26 cellular contexts compared by ENCODE assay signal in the genomic region with DNA sequence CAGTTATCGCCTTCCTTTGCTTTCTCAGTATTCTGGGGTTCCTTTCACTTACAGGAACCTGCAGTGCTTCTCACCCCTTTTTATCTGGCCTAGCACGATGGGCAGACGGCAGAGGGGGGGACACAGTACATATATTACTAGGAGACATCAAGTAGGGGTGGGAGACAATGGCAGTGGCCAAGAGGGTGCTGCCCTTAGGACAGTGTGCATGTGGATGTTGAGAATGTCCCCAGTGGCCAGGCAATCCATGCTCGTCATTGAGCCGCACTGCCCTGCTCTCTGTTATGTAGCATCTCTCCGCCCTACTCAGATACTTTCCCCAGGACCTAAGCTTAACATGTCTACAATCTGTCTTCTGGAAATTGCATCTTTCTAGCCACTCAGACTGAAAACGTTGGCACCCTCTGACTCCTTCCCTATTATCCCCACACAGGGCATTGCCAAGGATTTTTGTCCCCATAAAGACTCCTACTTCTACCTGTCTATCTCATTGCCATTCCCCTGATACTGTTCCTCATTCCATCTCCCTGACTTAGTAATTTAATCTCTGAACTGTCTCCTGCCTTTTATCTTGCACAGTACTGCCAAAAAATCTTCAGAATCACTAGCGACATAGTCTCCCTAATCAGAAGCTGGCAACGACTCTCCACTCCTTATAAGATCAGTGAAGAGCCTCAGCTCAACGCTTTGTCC. TPM values are rescaled to one million over a fixed set of nuclear protein-coding genes. Genes with fewer than 3 reads are reported as not detected.
DNase-seq lines count a peak whose midpoint lies in the region; ATAC-seq, FAIRE-seq and TF ChIP-seq lines count a peak whose summit lies in the region.
"Had no signal": no experiment of that assay in that cellular context is flagged by ENCODE, and none has a peak within 500 bp of the region (broad histone marks: within the 10 kb centered on the region; RNA-seq: fewer than 3 reads in every experiment).

No MANE protein-coding gene starts in this region.

- no peak for TF ChIP-seq RAD21 in K562 (CRISPR knock-in tag; conservative IDR thresholded peaks at IDR 0.05 in 1 of 2, IDR thresholded peaks at IDR 0.05 in 1 of 2)

- H3K4me1 ChIP-seq in K562 (replicated peaks in 1 of 2; ENCODE audit: control insufficient read depth in 2 of 2, insufficient read depth in 2 of 2, low read length in 2 of 2) (peaks cover 0 to 20% of the 10 kb centered on the region in 2 experiments; a peak in 4 of 5 replicates), mucosa of descending colon (ENCODE audit: low read depth) (peaks cover 8% of the 10 kb centered on the region), aorta (ENCODE audit: control insufficient read depth in 1 of 2, insufficient read depth in 2 of 2, low read length in 2 of 2) (no peaks in the 10 kb centered on the region)
- H3K4me1 ChIP-seq: BE2C had no signal

- no peak overlapping the region for H2AFZ ChIP-seq in K562 (ENCODE audit: low read depth, low read length)
- H2AFZ ChIP-seq: GM23248 had no signal

- H3K4me2 ChIP-seq in K562 (ENCODE audit: insufficient read depth, low read length): no peak overlapping the region

- 0 out of 2 replicates have a peak, but pooled peaks cover 2% of the 10 kb centered on the region for H3K9me3 ChIP-seq in K562 (replicated peaks; ENCODE audit: control insufficient read depth, insufficient read depth, low read depth, low read length)
- no peaks in the 10 kb centered on the region for H3K9me3 ChIP-seq in mucosa of descending colon
- peaks cover 1% of the 10 kb centered on the region for H3K9me3 ChIP-seq in aorta (ENCODE audit: control insufficient read depth, low read length)
- H3K9me3 ChIP-seq: BE2C, Peyer's patch had no signal

- no peak overlapping the region for H3K9ac ChIP-seq in K562 (ENCODE audit: insufficient read depth in 1 of 2, low read depth in 2 of 2, low read length in 2 of 2)
- H3K9ac ChIP-seq: GM23248 had no signal

- no peaks in the 10 kb centered on the region for H3K9me3 Mint-ChIP-seq in stimulated activated naive CD8-positive, alpha-beta T cell treated with anti-CD3 and anti-CD28 coated beads, Interleukin-15, amount 100 ng/mL, for 72 hours

- H3K4me3 ChIP-seq in K562 (no peak overlapping the region), mucosa of descending colon (no peak overlapping the region), aorta (ENCODE audit: low read length in 2 of 2) (no peak overlapping the region)
- H3K4me3 ChIP-seq: GM23248, HAP-1, Peyer's patch had no signal

- TF ChIP-seq CTCF in K562 (IDR thresholded peaks at IDR 0.05 in 2 of 3, conservative IDR thresholded peaks at IDR 0.05 in 1 of 3; ENCODE audit: insufficient read depth in 2 of 3, low read depth in 1 of 3, low read length in 3 of 3): no peak
- TF ChIP-seq CTCF in mucosa of descending colon (IDR thresholded peaks at IDR 0.05): no peak

- peak; percentile 35 for ATAC-seq in stimulated activated naive CD8-positive, alpha-beta T cell treated with anti-CD3 and anti-CD28 coated beads, Interleukin-15, amount 100 ng/mL, for 72 hours
- no peak for ATAC-seq in stimulated activated naive CD8-positive, alpha-beta T cell treated with anti-CD3 and anti-CD28 coated beads, Interleukin-15, Interleukin-2, amounts not matched to agents 100 U/mL and 50 U/mL, for 24 hours
- ATAC-seq in K562: peak; percentile 66
- ATAC-seq in mucosa of descending colon: peak; percentile 52
- ATAC-seq in aorta (ENCODE audit: low FRiP score): peak; percentile 15
- ATAC-seq in HG03108 (IDR thresholded peaks at IDR 0.05; ENCODE audit: unreplicated experiment): no peak
- ATAC-seq in HG03520 (IDR thresholded peaks at IDR 0.05; ENCODE audit: unreplicated experiment): no peak
- ATAC-seq: Right ventricle myocardium inferior had no signal

- POLR2A ChIA-PET in K562 (lab: Yijun Ruan, JAX): interaction anchor here (0.6 kb wide), 1 partner anchor 23 kb away, joined by 3 read pairs; no protein-coding TSS in a partner anchor

- H3K4me3 Mint-ChIP-seq in stimulated activated naive CD8-positive, alpha-beta T cell treated with anti-CD3 and anti-CD28 coated beads, Interleukin-15, amount 100 ng/mL, for 72 hours: no peak overlapping the region

- CTCF ChIA-PET in K562 (lab: Yijun Ruan, JAX; ENCODE audit: low intra/inter-chr PET ratio): no interaction called here

- H3K27me3 Mint-ChIP-seq in stimulated activated naive CD8-positive, alpha-beta T cell treated with anti-CD3 and anti-CD28 coated beads, Interleukin-15, amount 100 ng/mL, for 72 hours: no peaks in the 10 kb centered on the region

- TF ChIP-seq POLR2A in K562 (conservative IDR thresholded peaks at IDR 0.05): no peak

- no TSS peak for BruUV-seq in K562 (replicated peaks; lab: Mats Ljungman, UMichigan)

- no peaks in the 10 kb centered on the region for H3K9me1 ChIP-seq in K562 (ENCODE audit: control insufficient read depth, insufficient read depth, low read length)

- no peak for DNase-seq in stimulated activated naive CD8-positive, alpha-beta T cell treated with anti-CD3 and anti-CD28 coated beads, Interleukin-15, amount 100 ng/mL, for 72 hours
- DNase-seq in stimulated activated naive CD8-positive, alpha-beta T cell treated with anti-CD3 and anti-CD28 coated beads, Interleukin-15, Interleukin-2, amounts not matched to agents 100 U/mL and 50 U/mL, for 24 hours: no peak
- no peak for DNase-seq in K562 (ENCODE audit: extremely low read depth in 1 of 4, low spot score in 3 of 4)
- no peak for DNase-seq in mucosa of descending colon
- DNase-seq in aorta: no peak
- DNase-seq in NOMO-1 treated with DMSO at 0.1 percent for 48 hours (lab: John Stamatoyannopoulos, UW; ENCODE audit: unreplicated experiment): no peak
- DNase-seq: BE2C; EL; GF-D8; GM23248; MV-4-11; NCI-H1105 treated with DMSO at 0.1 percent for 48 hours; NCI-H2029 treated with DMSO at 0.1 percent for 48 hours; NCI-H2171; NCI-H345; NCI-H524; NCI-H774; NK-92 treated with Interleukin-12 subunit alpha and Interleukin-12 subunit beta, amount 100 ng/mL, for 24 hours; Peyer's patch had no signal

- no peak for TF ChIP-seq EP300 in K562 (IDR thresholded peaks at IDR 0.05; ENCODE audit: low read length)

- WGBS in K562 (ENCODE audit: insufficient coverage, low coverage, missing lambda C conversion rate): 46% methylated on average over 10 of the region's 10 CpGs
- WGBS in aorta, 2 donors: 85 to 91% methylated on average over 10 of the region's 10 CpGs

- no peak overlapping the region for H3K27ac Mint-ChIP-seq in stimulated activated naive CD8-positive, alpha-beta T cell treated with anti-CD3 and anti-CD28 coated beads, Interleukin-15, amount 100 ng/mL, for 72 hours

- H3K4me1 Mint-ChIP-seq in stimulated activated naive CD8-positive, alpha-beta T cell treated with anti-CD3 and anti-CD28 coated beads, Interleukin-15, amount 100 ng/mL, for 72 hours: no peaks in the 10 kb centered on the region

- FAIRE-seq in K562 (lab: Jason Lieb, UNC): no peak

- H3K36me3 ChIP-seq in K562 (ENCODE audit: control insufficient read depth, insufficient read depth, low read length): peaks cover 9% of the 10 kb centered on the region; the same call in 2 of the 3 replicates
- H3K36me3 ChIP-seq in mucosa of descending colon (ENCODE audit: low read depth): no peaks in the 10 kb centered on the region
- no peaks in the 10 kb centered on the region for H3K36me3 ChIP-seq in aorta (ENCODE audit: control insufficient read depth in 1 of 2, insufficient read depth in 2 of 2, low read length in 1 of 2)
- H3K36me3 ChIP-seq: BE2C, Peyer's patch had no signal

- peaks cover 73% of the 10 kb centered on the region for H3K79me2 ChIP-seq in K562 (ENCODE audit: control insufficient read depth, insufficient read depth, low read length)

- H3K27ac ChIP-seq in K562 (ENCODE audit: extremely low read depth, low read depth, low read length) (no peak overlapping the region), aorta (ENCODE audit: low read depth in 1 of 2, low read length in 2 of 2) (no peak overlapping the region)
- H3K27ac ChIP-seq: GM23248 had no signal

- H3K27me3 ChIP-seq in K562 (ENCODE audit: control insufficient read depth in 2 of 2, insufficient read depth in 2 of 2, low read length in 2 of 2): no peaks in the 10 kb centered on the region
- peaks cover 0 to 1% of the 10 kb centered on the region in 2 donors for H3K27me3 ChIP-seq in aorta (ENCODE audit: control insufficient read depth in 1 of 2, insufficient read depth in 2 of 2, low read length in 1 of 2)
- H3K27me3 ChIP-seq: Peyer's patch had no signal

- intact Hi-C loops in K562 (cut with micrococcal nuclease): loop anchor here (5.0 kb wide), 1 partner anchor 82 kb away; no protein-coding TSS in a partner anchor
- intact Hi-C loops in mucosa of descending colon (cut with DNase I, micrococcal nuclease): no loop called here
- intact Hi-C loops in aorta (cut with DNase I): no loop called here

- H4K20me1 ChIP-seq in K562 (replicated peaks; ENCODE audit: control insufficient read depth, insufficient read depth, low read length): no peaks in the 10 kb centered on the region; the same call in 1 of the 2 replicates

- in situ Hi-C loops in K562 (cut with MboI): no loop called here

RNA-seq across cellular contexts. Expression of a gene that starts 6.6 kb away (rescaled TPM):
- total RNA-seq in K562 (2011; cell fraction: chromatin; rRNA removed; ENCODE audit: low replicate concordance): 29.6 and 74.2 TPM in 2 replicates
- 42.2 and 54.3 TPM in 2 replicates for total RNA-seq in K562 (2011; cell fraction: nucleolus; rRNA removed)
- total RNA-seq in K562 (2011; cell fraction: nucleoplasm; rRNA removed): 74.9 and 105 TPM in 2 replicates
- total RNA-seq in K562 (2014; rRNA removed) (22.2 and 26.5 TPM in 2 replicates), K562 (2014; rRNA removed; fragmentation: Illumina TruSeq; extraction: Trizol) (50.1 and 53.9 TPM in 2 replicates), K562 (2015; rRNA removed; fragmentation: Illumina TruSeq; extraction: Trizol) (39.2 and 43.0 TPM in 2 replicates), K562 (2021) (41.3 and 43.0 TPM in 2 replicates), mucosa of descending colon (100 to 1,000 TPM; 131 to 341 (median 305) TPM), aorta (1 to 10 TPM; 4.3 to 4.7 TPM)
- polyA plus RNA-seq in K562 (2011; rRNA removed) (67.9 and 68.6 TPM in 2 replicates), K562 (2014; fragmentation: Illumina TruSeq; extraction: Trizol) (57.9 and 65.7 TPM in 2 replicates), K562 (2014; fragmentation: Nextera tagmentation; extraction: Ambion mirVana) (10 to 100 TPM; 16.9 to 22.6 TPM), K562 (2014; rRNA removed) (34.1 and 40.8 TPM in 2 replicates), aorta (1 to 10 TPM in 1 of 2 donors, under 1 TPM in 1; 0.10 to 3.3 TPM)
- 24.1 and 46.3 TPM in 2 replicates for polyA plus RNA-seq in K562 (2011; cell fraction: cytosol; rRNA removed)
- polyA plus RNA-seq in K562 (2011; cell fraction: nucleus; rRNA removed): 8.7 and 14.5 TPM in 2 replicates
- 38.2 and 52.0 TPM in 2 replicates for polyA plus RNA-seq in K562 (2012)
- polyA minus RNA-seq in K562 (2011; rRNA and poly(A)+ RNA removed): 77.8 and 96.7 TPM in 2 replicates
- polyA minus RNA-seq in K562 (2011; cell fraction: cytosol; rRNA and poly(A)+ RNA removed): 33.7 and 40.5 TPM in 2 replicates
- 6.6 and 18.2 TPM in 2 replicates for polyA minus RNA-seq in K562 (2011; cell fraction: nucleus; rRNA and poly(A)+ RNA removed)
- total RNA-seq: A673 had no signal
- polyA plus RNA-seq: GM23248 had no signal

RNA-seq across cellular contexts. Expression of a gene that starts 57.1 kb away (rescaled TPM):
- 0.18 TPM in 1 of 2 replicates, not detected in the other for total RNA-seq in K562 (2011; cell fraction: chromatin; rRNA removed; ENCODE audit: low replicate concordance)
- under 0.01 TPM in 1 of 2 replicates, not detected in the other for total RNA-seq in K562 (2011; cell fraction: nucleolus; rRNA removed)
- 0.07 TPM in 1 of 2 replicates, not detected in the other for total RNA-seq in K562 (2011; cell fraction: nucleoplasm; rRNA removed)
- total RNA-seq in K562 (2014; rRNA removed) (0.05 and 0.08 TPM in 2 replicates), K562 (2014; rRNA removed; fragmentation: Illumina TruSeq; extraction: Trizol) (0.11 and 0.13 TPM in 2 replicates), K562 (2015; rRNA removed; fragmentation: Illumina TruSeq; extraction: Trizol) (0.15 and 0.18 TPM in 2 replicates), K562 (2021) (0.07 and 0.18 TPM in 2 replicates), mucosa of descending colon (1 to 10 TPM in 1 of 3 donors, under 1 TPM in 2; 0.06 to 1.0 (median 0.14) TPM), aorta (not detected)
- polyA plus RNA-seq in K562 (2011; rRNA removed) (0.01 and 0.06 TPM in 2 replicates), K562 (2014; fragmentation: Illumina TruSeq; extraction: Trizol) (0.07 and 0.08 TPM in 2 replicates), K562 (2014; fragmentation: Nextera tagmentation; extraction: Ambion mirVana) (under 1 TPM in 1 of 2 experiments, not detected in 1; 0.06 TPM), K562 (2014; rRNA removed) (0.04 TPM in 2 replicates), aorta (under 1 TPM; 0.08 to 0.50 TPM)
- 0.01 TPM in 1 of 2 replicates, not detected in the other for polyA plus RNA-seq in K562 (2011; cell fraction: cytosol; rRNA removed)
- not detected in 2 replicates for polyA plus RNA-seq in K562 (2011; cell fraction: nucleus; rRNA removed)
- polyA plus RNA-seq in K562 (2012): 0.13 and 0.24 TPM in 2 replicates
- polyA minus RNA-seq in K562 (2011; rRNA and poly(A)+ RNA removed): 0.03 and 0.04 TPM in 2 replicates
- polyA minus RNA-seq in K562 (2011; cell fraction: cytosol; rRNA and poly(A)+ RNA removed): not detected in 2 replicates
- polyA minus RNA-seq in K562 (2011; cell fraction: nucleus; rRNA and poly(A)+ RNA removed): under 0.01 TPM in 1 of 2 replicates, not detected in the other
- total RNA-seq: A673, GM23248, HT1080, M059J, Right ventricle myocardium inferior had no signal
- polyA plus RNA-seq: GM23248 had no signal

Comparison
In these comparisons a context has a peak if more than half of its experiments do, and no peak if none do; other contexts are left out.
1. ATAC-seq: peak in stimulated activated naive CD8-positive, alpha-beta T cell treated with anti-CD3 and anti-CD28 coated beads, Interleukin-15, amount 100 ng/mL, for 72 hours (single experiment), K562 (single experiment), mucosa of descending colon (single experiment) and aorta (single experiment); none in stimulated activated naive CD8-positive, alpha-beta T cell treated with anti-CD3 and anti-CD28 coated beads, Interleukin-15, Interleukin-2, amounts not matched to agents 100 U/mL and 50 U/mL, for 24 hours (single experiment), HG03108 (single experiment) and HG03520 (single experiment).
2. RNA of a gene that starts 6.6 kb away (total RNA-seq): 131 to 341 TPM in mucosa of descending colon and 22.2 to 105 TPM in K562; 4.3 to 4.7 TPM in aorta; every median in the first group is over 4 times any median in the second.